8 cellular contexts compared by ENCODE assay signal in the genomic region with DNA sequence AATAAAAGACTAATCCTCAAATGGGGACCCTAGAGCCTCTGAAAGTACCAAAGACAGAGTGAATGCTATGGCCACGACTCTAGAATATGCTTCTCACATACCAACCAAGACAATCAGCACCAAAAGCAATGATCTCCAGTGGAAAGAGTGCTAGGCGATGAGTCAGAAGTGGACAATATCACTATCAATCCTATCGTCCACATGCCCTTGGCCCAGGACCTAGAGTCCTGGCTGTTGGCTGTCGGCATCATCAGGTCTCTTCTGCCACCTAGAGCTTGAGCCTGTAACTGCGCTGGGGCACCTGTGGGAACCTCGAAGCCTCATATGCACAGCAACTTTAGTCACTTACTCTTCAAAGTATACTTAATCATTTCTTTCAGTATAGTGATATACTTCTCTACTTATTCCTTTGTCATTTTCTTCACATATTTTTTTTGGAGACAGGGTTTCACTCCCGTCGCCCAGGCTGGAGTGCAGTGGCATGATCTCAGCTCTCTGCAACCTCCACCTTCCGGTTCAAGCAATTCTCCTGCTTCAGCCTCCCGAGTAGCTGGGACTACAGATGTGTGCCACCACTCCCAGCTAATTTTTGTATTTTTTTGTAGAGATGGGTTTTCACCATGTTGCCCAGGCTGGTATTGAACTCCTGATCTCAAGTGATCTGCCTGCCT. TPM values are rescaled to one million over a fixed set of nuclear protein-coding genes. Genes with fewer than 3 reads are reported as not detected.
DNase-seq lines count a peak whose midpoint lies in the region; ATAC-seq, FAIRE-seq and TF ChIP-seq lines count a peak whose summit lies in the region.

No MANE protein-coding gene starts in this region.

- dilution Hi-C loops in mammary epithelial cell (cut with HindIII; ENCODE audit: low sequenced_read_pairs): loop anchor here (10.0 kb wide), 1 partner anchor 535 kb away; the partner anchor contains the start of gene RRM2

- no TSS peak for BruUV-seq in mammary epithelial cell (replicated peaks; lab: Mats Ljungman, UMichigan)

- no peak for FAIRE-seq in GM19239 (lab: Jason Lieb, UNC)

- peak; percentile 76 to 78 for TF ChIP-seq CTCF in mammary epithelial cell (conservative IDR thresholded peaks at IDR 0.05 in 1 of 2, IDR thresholded peaks at IDR 0.05 in 1 of 2; ENCODE audit: extremely low read depth in 1 of 2, insufficient read depth in 1 of 2, low read depth in 1 of 2, low read length in 2 of 2)

- H3K4me3 ChIP-seq in mammary epithelial cell (replicated peaks in 1 of 3; ENCODE audit: insufficient read depth in 1 of 3, low read depth in 2 of 3, low read length in 3 of 3): no peak overlapping the region

- peaks cover 17% of the 10 kb centered on the region for H3K36me3 ChIP-seq in mammary epithelial cell (ENCODE audit: insufficient read depth, low read length)

- intact Hi-C loops in mammary epithelial cell (cut with micrococcal nuclease): loop anchor here (1.0 to 10.0 kb wide), 6 partner anchors 73 to 587 kb away; partner anchors contain the start of genes HPCAL1 and ODC1

- H2AFZ ChIP-seq in mammary epithelial cell (ENCODE audit: low read depth, low read length): no peak overlapping the region

- H3K27ac ChIP-seq in mammary epithelial cell (ENCODE audit: insufficient read depth, low read depth, low read length): no peak overlapping the region

- DNase-seq in COLO668 (lab: John Stamatoyannopoulos, UW; ENCODE audit: unreplicated experiment): peak; percentile 25
- peak; percentile 82 for DNase-seq in HT1080 (ENCODE audit: low read depth)
- DNase-seq in T-helper 17 cell: peak in 1 of 3 donors; percentile 17
- peak; percentile 52 for DNase-seq in mammary epithelial cell
- peak; percentile 71 for DNase-seq in kidney glomerular epithelial cell (lab: John Stamatoyannopoulos, UW)
- DNase-seq in stimulated activated CD4-positive, alpha-beta T cell treated with anti-CD3 and anti-CD28 coated beads, TNF-alpha, amount 100 ng/mL, for 24 hours (ENCODE audit: low read depth in 3 of 3): peak in 2 of 3 experiments; percentile 18 to 19
- no peak for DNase-seq in NCI-H1105 treated with DMSO at 0.1 percent for 48 hours (lab: John Stamatoyannopoulos, UW)
- no peak for DNase-seq in GM19239 (ENCODE audit: insufficient read length, low spot score)

- H3K27me3 ChIP-seq in mammary epithelial cell (ENCODE audit: insufficient read depth, low read length): no peaks in the 10 kb centered on the region

- H3K27me3 Mint-ChIP-seq in T-helper 17 cell: no peaks in the 10 kb centered on the region

- CTCF ChIA-PET in mammary epithelial cell (lab: Charles Lee; ENCODE audit: low non-redundant PET): no interaction called here

- no peak overlapping the region for H3K9ac ChIP-seq in mammary epithelial cell (ENCODE audit: insufficient read depth, low read length)

- H3K4me3 Mint-ChIP-seq in T-helper 17 cell: no peak overlapping the region

- no peaks in the 10 kb centered on the region for H4K20me1 ChIP-seq in mammary epithelial cell (ENCODE audit: insufficient read depth, low read length)

- peaks cover 30% of the 10 kb centered on the region for H3K4me1 ChIP-seq in mammary epithelial cell (ENCODE audit: insufficient read depth, low read length)

- H3K9me3 ChIP-seq in T-helper 17 cell (ENCODE audit: control insufficient read depth, low read length, poor library complexity, severe bottlenecking) (no peaks in the 10 kb centered on the region), mammary epithelial cell (replicated peaks; ENCODE audit: insufficient read depth, low read length) (no peaks in the 10 kb centered on the region)

- 94% methylated on average over 8 of the region's 10 CpGs for WGBS in mammary epithelial cell (ENCODE audit: low coverage, missing lambda C conversion rate)

- H3K79me2 ChIP-seq in mammary epithelial cell (ENCODE audit: insufficient read depth, low read length): no peaks in the 10 kb centered on the region

- ATAC-seq in T-helper 17 cell: peak; percentile 59

- in situ Hi-C loops in mammary epithelial cell (cut with MboI; ENCODE audit: low sequenced_read_pairs in 2 of 2): loop anchor here (5.0 to 25.0 kb wide), 3 partner anchors 218 to 598 kb away; no protein-coding TSS in a partner anchor

- no peak overlapping the region for H3K27ac Mint-ChIP-seq in T-helper 17 cell

- peaks cover 6% of the 10 kb centered on the region for H3K36me3 Mint-ChIP-seq in T-helper 17 cell (ENCODE audit: low read depth)

- H3K4me2 ChIP-seq in mammary epithelial cell (ENCODE audit: insufficient read depth, low read depth, low read length): no peak overlapping the region

- H3K4me1 Mint-ChIP-seq in T-helper 17 cell: peaks cover 11% of the 10 kb centered on the region

RNA-seq across cellular contexts. Expression of gene NOL10, which starts 29.7 kb away (rescaled TPM):
- 50.2 and 52.9 TPM in 2 replicates for total RNA-seq in HT1080 (2014; rRNA removed; shearing (Covaris generic))
- 36.7 and 44.5 TPM in 2 replicates for polyA plus RNA-seq in HT1080 (2015; cell fraction: cytosol; rRNA removed)
- polyA plus RNA-seq in HT1080 (2015; cell fraction: nucleus; rRNA removed): 37.9 and 41.6 TPM in 2 replicates
- 10 to 100 TPM; 20.6 to 21.4 TPM for total RNA-seq in T-helper 17 cell
- total RNA-seq in mammary epithelial cell: 10 to 100 TPM; 33.0 to 38.7 TPM
- 18.5 TPM for polyA plus RNA-seq in mammary epithelial cell
- 87.7 TPM for polyA minus RNA-seq in mammary epithelial cell

Comparison
In these comparisons a context has a peak if more than half of its experiments do, and no peak if none do; other contexts are left out.
1. DNase-seq: peak in COLO668 (single experiment), HT1080 (single experiment), mammary epithelial cell (single experiment), kidney glomerular epithelial cell (single experiment) and stimulated activated CD4-positive, alpha-beta T cell treated with anti-CD3 and anti-CD28 coated beads, TNF-alpha, amount 100 ng/mL, for 24 hours (2 of 3); none in NCI-H1105 treated with DMSO at 0.1 percent for 48 hours (single experiment) and GM19239 (single experiment).